8 cellular contexts compared by ENCODE assay signal in genomic region chr17:42194133-42194899, GRCh38. TPM values are rescaled to one million over a fixed set of nuclear protein-coding genes. Genes with fewer than 3 reads are reported as not detected.
DNase-seq lines count a peak whose midpoint lies in the region; ATAC-seq and TF ChIP-seq lines count a peak whose summit lies in the region.

GHDC (minus strand) TSS chr17:42194494; CDS start chr17:42193581, 913 bp downstream.

- H3K27me3 ChIP-seq in lung (ENCODE audit: control insufficient read depth, insufficient read depth) = no peaks in the 10 kb centered on the region

- H3K4me1 ChIP-seq in lung (ENCODE audit: control insufficient read depth in 2 of 2, insufficient read depth in 2 of 2, low read length in 2 of 2) = peaks cover 0 to 9% of the 10 kb centered on the region in 2 donors

- H3K4me3 ChIP-seq in AG09309 (ENCODE audit: control insufficient read depth, low read depth, low read length) (peak within 1 kb of the TSS; percentile 68), lung (peak within 1 kb of the TSS; percentile 54)

- 17 to 20% methylated on average over 21 of the region's 21 CpGs for WGBS in lung, 2 donors

- TF ChIP-seq CTCF in AG09309 (IDR thresholded peaks at IDR 0.05; ENCODE audit: control insufficient read depth, insufficient read depth, low read depth, low read length, missing control alignments) (no peak), lung (IDR thresholded peaks at IDR 0.05; ENCODE audit: control extremely low read depth, extremely low read depth) (peak; percentile 61)

- no peaks in the 10 kb centered on the region for H3K9me3 ChIP-seq in lung (ENCODE audit: control insufficient read depth in 2 of 2, insufficient read depth in 1 of 2, low read length in 1 of 2)

- DNase-seq in AG09309 (ENCODE audit: low read depth) = no peak
- peak; percentile 86 for DNase-seq in NCI-H774 (lab: John Stamatoyannopoulos, UW)
- DNase-seq in activated CD4-positive, alpha-beta T cell treated with anti-CD3 and anti-CD28 coated beads, Interleukin-2, amount 50 U/mL, for 48 hours = peak; percentile 78 to 85
- DNase-seq in ecto neural progenitor cell (ENCODE audit: low spot score) = peak; percentile 86
- DNase-seq in lung (ENCODE audit: low spot score) = peak; percentile 82
- DNase-seq in stimulated activated CD4-positive, alpha-beta T cell treated with anti-CD3 and anti-CD28 coated beads, TNF-alpha, amount 100 ng/mL, for 24 hours (ENCODE audit: low read depth in 3 of 3) = peak; percentile 71 to 78 (median 71)

- H3K27ac ChIP-seq in lung (ENCODE audit: low read depth in 1 of 2, low read length in 1 of 2) = peak within 1 kb of the TSS; percentile 27 to 89

- peaks cover 0 to 13% of the 10 kb centered on the region in 2 donors for H3K36me3 ChIP-seq in lung (ENCODE audit: control insufficient read depth in 2 of 2, insufficient read depth in 2 of 2, low read length in 2 of 2)

- ATAC-seq in GM19025 (IDR thresholded peaks at IDR 0.05; ENCODE audit: low read depth, unreplicated experiment) = peak; percentile 94
- ATAC-seq in HG03439 (IDR thresholded peaks at IDR 0.05; ENCODE audit: unreplicated experiment) = peak; percentile 80
- ATAC-seq in lung (ENCODE audit: insufficient read depth, low FRiP score) = peak; percentile 83

RNA-seq across cellular contexts. Expression of gene GHDC, which starts in this region (rescaled TPM):
- total RNA-seq in lung = 10 to 100 TPM; 17.2 to 33.3 TPM
- polyA plus RNA-seq in lung = 10 to 100 TPM; 19.3 to 26.0 TPM
